In genomic region chr9:133691659-133692363, GRCh38 we compare ENCODE assay signal across 13 cellular contexts. TPM values are rescaled to one million over a fixed set of nuclear protein-coding genes. Genes with fewer than 3 reads are reported as not detected.
A peak's percentile ranks its signal among the peaks of the same experiment; 100 is the strongest.
DNase-seq lines count a peak whose midpoint lies in the region; TF ChIP-seq lines count a peak whose summit lies in the region.
"Had no signal": no experiment of that assay in that cellular context is flagged by ENCODE, and none has a peak within 500 bp of the region (broad histone marks: within the 10 kb centered on the region; RNA-seq: fewer than 3 reads in every experiment).

No MANE protein-coding gene starts in this region.

- intact Hi-C loops in breast epithelium (cut with DNase I; ENCODE audit: low total_unique reads) = no loop called here

- no peaks in the 10 kb centered on the region for H3K9me3 ChIP-seq in breast epithelium

- peak overlapping the region; percentile 41 for H3K27ac ChIP-seq in temporal lobe (ENCODE audit: low read depth, low read length)
- no peak overlapping the region for H3K27ac ChIP-seq in breast epithelium

- H3K4me3 ChIP-seq in breast epithelium = no peak overlapping the region
- H3K4me3 ChIP-seq: GM23338 had no signal

- H3K27me3 ChIP-seq in breast epithelium = no peaks in the 10 kb centered on the region

- peak; percentile 27 to 38 for DNase-seq in stimulated activated CD4-positive, alpha-beta T cell treated with anti-CD3 and anti-CD28 coated beads, Interleukin-2, amount 100 ng/mL, for 24 hours
- no peak for DNase-seq in stimulated activated CD4-positive, alpha-beta T cell treated with anti-CD3 and anti-CD28 coated beads, Interleukin-4, amount 100 ng/mL, for 1 hour
- peak; percentile 63 for DNase-seq in SW480 (ENCODE audit: low spot score)
- peak; percentile 70 for DNase-seq in hepatic stellate cell (ENCODE audit: low spot score)
- DNase-seq in breast epithelium (ENCODE audit: low spot score in 2 of 2) = no peak
- no peak for DNase-seq in NCI-H1417 treated with DMSO at 0.1 percent for 48 hours (lab: John Stamatoyannopoulos, UW)
- DNase-seq in UCSD-AML1 (lab: John Stamatoyannopoulos, UW; ENCODE audit: unreplicated experiment) = no peak
- DNase-seq: NCI-H1694 treated with DMSO at 0.1 percent for 48 hours; stimulated activated naive CD4-positive, alpha-beta T cell treated with Interleukin-2 at 50 U/mL for 16 hours had no signal

- no peak for TF ChIP-seq POLR2A in breast epithelium (IDR thresholded peaks at IDR 0.05)

- no peaks in the 10 kb centered on the region for H3K36me3 ChIP-seq in breast epithelium

- TF ChIP-seq CTCF in breast epithelium (IDR thresholded peaks at IDR 0.05) = no peak

- no peaks in the 10 kb centered on the region for H3K4me1 ChIP-seq in breast epithelium

RNA-seq across cellular contexts. Expression of gene SARDH, which starts 46.3 kb away (rescaled TPM):
- total RNA-seq in temporal lobe (2.2 TPM), breast epithelium (1 to 10 TPM in 2 of 3 donors, under 1 TPM in 1; 0.16 to 2.0 (median 1.0) TPM)

RNA-seq across cellular contexts. Expression of gene DBH, which starts 55.6 kb away (rescaled TPM):
- total RNA-seq in temporal lobe (not detected), breast epithelium (not detected)
- total RNA-seq: fibroblast of lung; T-helper 2 cell treated with Interferon-gamma antibody and Interleukin-4, amounts not matched to agents 100 ng/mL and 5 ng/mL, for 36 hours had no signal

Comparison
In these comparisons a context has a peak if more than half of its experiments do, and no peak if none do; other contexts are left out.
1. DNase-seq: peak in stimulated activated CD4-positive, alpha-beta T cell treated with anti-CD3 and anti-CD28 coated beads, Interleukin-2, amount 100 ng/mL, for 24 hours (2 of 2), SW480 (single experiment) and hepatic stellate cell (single experiment); none in stimulated activated CD4-positive, alpha-beta T cell treated with anti-CD3 and anti-CD28 coated beads, Interleukin-4, amount 100 ng/mL, for 1 hour (single experiment), breast epithelium (0 of 2), NCI-H1417 treated with DMSO at 0.1 percent for 48 hours (single experiment) and UCSD-AML1 (single experiment).